In the genomic region with DNA sequence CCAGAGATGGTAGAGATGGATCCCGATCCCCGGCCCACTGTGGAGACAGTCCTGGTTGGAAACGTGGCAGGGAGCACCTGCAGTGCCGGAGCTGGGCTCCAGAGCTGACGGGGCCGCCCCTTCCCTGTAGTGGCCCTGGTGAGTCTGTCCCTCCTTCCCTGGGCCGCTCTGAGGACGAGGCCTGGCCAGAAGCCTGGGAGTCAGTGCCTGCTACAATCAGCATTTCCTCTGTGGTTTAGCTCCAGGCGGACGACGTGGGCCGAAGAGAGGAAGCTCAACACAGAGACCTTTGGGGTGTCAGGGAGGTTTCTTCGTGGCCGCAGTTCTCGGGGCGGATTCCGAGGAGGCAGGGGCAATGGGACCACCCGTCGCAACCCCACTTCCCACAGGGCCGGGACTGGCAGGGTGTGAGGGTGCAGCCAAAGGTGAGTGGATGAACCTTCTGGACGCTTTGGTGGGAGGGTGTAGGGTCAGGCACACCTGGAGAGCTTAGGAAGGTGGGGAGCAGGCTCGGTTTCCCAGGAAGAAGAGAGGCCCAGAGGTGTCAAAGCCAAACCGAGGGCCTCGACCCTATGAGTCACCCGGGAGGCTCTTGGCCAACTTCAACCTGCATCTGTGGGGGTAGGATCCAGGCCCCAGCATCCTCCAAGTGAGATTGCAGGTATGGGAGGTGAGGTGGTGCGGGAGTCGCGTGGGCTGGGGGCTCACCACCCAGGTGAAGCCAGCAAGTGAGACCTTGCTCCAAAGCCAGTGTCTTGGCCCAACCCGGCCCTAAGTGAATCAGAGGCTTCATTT, we compare ENCODE assay signal across 1 cellular context.
TF ChIP-seq lines count a peak whose summit lies in the region.

No MANE protein-coding gene starts in this region.

TF ChIP-seq in K562, 482 proteins besides CTCF, POLR2A, EP300 and RAD21:
- no peak for TF ChIP-seq CHD4 (IDR thresholded peaks at IDR 0.05; ENCODE audit: insufficient read depth, insufficient replicate concordance, low read depth, low read length, poor library complexity, severe bottlenecking)
- TF ChIP-seq, protein P1, sequence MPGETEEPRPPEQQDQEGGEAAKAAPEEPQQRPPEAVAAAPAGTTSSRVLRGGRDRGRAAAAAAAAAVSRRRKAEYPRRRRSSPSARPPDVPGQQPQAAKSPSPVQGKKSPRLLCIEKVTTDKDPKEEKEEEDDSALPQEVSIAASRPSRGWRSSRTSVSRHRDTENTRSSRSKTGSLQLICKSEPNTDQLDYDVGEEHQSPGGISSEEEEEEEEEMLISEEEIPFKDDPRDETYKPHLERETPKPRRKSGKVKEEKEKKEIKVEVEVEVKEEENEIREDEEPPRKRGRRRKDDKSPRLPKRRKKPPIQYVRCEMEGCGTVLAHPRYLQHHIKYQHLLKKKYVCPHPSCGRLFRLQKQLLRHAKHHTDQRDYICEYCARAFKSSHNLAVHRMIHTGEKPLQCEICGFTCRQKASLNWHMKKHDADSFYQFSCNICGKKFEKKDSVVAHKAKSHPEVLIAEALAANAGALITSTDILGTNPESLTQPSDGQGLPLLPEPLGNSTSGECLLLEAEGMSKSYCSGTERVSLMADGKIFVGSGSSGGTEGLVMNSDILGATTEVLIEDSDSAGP (CRISPR knock-in tag; IDR thresholded peaks at IDR 0.05): no peak
- TF ChIP-seq, protein P2, sequence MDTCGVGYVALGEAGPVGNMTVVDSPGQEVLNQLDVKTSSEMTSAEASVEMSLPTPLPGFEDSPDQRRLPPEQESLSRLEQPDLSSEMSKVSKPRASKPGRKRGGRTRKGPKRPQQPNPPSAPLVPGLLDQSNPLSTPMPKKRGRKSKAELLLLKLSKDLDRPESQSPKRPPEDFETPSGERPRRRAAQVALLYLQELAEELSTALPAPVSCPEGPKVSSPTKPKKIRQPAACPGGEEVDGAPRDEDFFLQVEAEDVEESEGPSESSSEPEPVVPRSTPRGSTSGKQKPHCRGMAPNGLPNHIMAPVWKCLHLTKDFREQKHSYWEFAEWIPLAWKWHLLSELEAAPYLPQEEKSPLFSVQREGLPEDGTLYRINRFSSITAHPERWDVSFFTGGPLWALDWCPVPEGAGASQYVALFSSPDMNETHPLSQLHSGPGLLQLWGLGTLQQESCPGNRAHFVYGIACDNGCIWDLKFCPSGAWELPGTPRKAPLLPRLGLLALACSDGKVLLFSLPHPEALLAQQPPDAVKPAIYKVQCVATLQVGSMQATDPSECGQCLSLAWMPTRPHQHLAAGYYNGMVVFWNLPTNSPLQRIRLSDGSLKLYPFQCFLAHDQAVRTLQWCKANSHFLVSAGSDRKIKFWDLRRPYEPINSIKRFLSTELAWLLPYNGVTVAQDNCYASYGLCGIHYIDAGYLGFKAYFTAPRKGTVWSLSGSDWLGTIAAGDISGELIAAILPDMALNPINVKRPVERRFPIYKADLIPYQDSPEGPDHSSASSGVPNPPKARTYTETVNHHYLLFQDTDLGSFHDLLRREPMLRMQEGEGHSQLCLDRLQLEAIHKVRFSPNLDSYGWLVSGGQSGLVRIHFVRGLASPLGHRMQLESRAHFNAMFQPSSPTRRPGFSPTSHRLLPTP (IDR thresholded peaks at IDR 0.05; ENCODE audit: borderline replicate concordance, extremely low read depth, insufficient read length): no peak
- TF ChIP-seq SIN3A (IDR thresholded peaks at IDR 0.05; ENCODE audit: borderline replicate concordance in 2 of 2, control insufficient read depth in 1 of 2, low read depth in 2 of 2, low read length in 2 of 2): no peak
- peak; percentile 10; the same call in 1 of the 2 replicates for TF ChIP-seq POLR2G (IDR thresholded peaks at IDR 0.05; ENCODE audit: low read depth, low read length)
- 0 out of 2 replicates have a peak, but pooled peaks have one; percentile 32 for TF ChIP-seq RBFOX2 (IDR thresholded peaks at IDR 0.05; ENCODE audit: low read depth, low read length)
